In genomic region chr2:102664439-102665042, GRCh38 we compare ENCODE assay signal across 1 cellular context.
A peak's percentile ranks its signal among the peaks of the same experiment; 100 is the strongest.
TF ChIP-seq lines count a peak whose summit lies in the region.

No MANE protein-coding gene starts in this region.

TF ChIP-seq in K562, 482 proteins besides CTCF, POLR2A, EP300 and RAD21 (continued from another document and continues in another):
- TF ChIP-seq POLR2H (tag; IDR thresholded peaks at IDR 0.05; ENCODE audit: low read depth), result 0 out of 2 replicates have a peak, but pooled peaks have one; percentile 24
- TF ChIP-seq HDAC2 (IDR thresholded peaks at IDR 0.05), result peak; percentile 58; the same call in 1 of the 2 replicates
- no peak for TF ChIP-seq NR2C1 (IDR thresholded peaks at IDR 0.05)
- no peak for TF ChIP-seq NR2C1 (tag; IDR thresholded peaks at IDR 0.05)
- TF ChIP-seq RBFOX2 (IDR thresholded peaks at IDR 0.05; ENCODE audit: low read depth, low read length), result no peak
- no peak for TF ChIP-seq MED1 (CRISPR knock-in tag; IDR thresholded peaks at IDR 0.05; ENCODE audit: borderline replicate concordance)
- TF ChIP-seq ZFPM2 (CRISPR knock-in tag; IDR thresholded peaks at IDR 0.05), result no peak
- TF ChIP-seq MYC (IDR thresholded peaks at IDR 0.05; ENCODE audit: low read depth, low read length), result 0 out of 2 replicates have a peak, but pooled peaks have one; percentile 20
- TF ChIP-seq MYC (CRISPR knock-in tag; IDR thresholded peaks at IDR 0.05; ENCODE audit: borderline replicate concordance, low read depth), result no peak
- no peak for TF ChIP-seq RBM22 (IDR thresholded peaks at IDR 0.05; ENCODE audit: low read depth, low read length, poor library complexity, severe bottlenecking)
- no peak for TF ChIP-seq PHF20 (IDR thresholded peaks at IDR 0.05; ENCODE audit: partially characterized antibody)
- TF ChIP-seq FOSL1 (tag; conservative IDR thresholded peaks at IDR 0.05), result peak; percentile 97
- no peak for TF ChIP-seq NR4A1 (CRISPR knock-in tag; IDR thresholded peaks at IDR 0.05)
- TF ChIP-seq NR4A1 (tag; IDR thresholded peaks at IDR 0.05), result no peak
- TF ChIP-seq ATF4 (CRISPR knock-in tag; IDR thresholded peaks at IDR 0.05), result no peak
- peak; percentile 89 for TF ChIP-seq ATF3 (IDR thresholded peaks at IDR 0.05)
- no peak; the same call in 1 of the 2 replicates for TF ChIP-seq ATF3 (CRISPR knock-in tag; conservative IDR thresholded peaks at IDR 0.05)
- no peak for TF ChIP-seq ELF2 (CRISPR knock-in tag; IDR thresholded peaks at IDR 0.05)
- no peak for TF ChIP-seq KAT2B (IDR thresholded peaks at IDR 0.05; ENCODE audit: low read depth, low read length)
- no peak for TF ChIP-seq POLR2B (IDR thresholded peaks at IDR 0.05; ENCODE audit: low read depth, partially characterized antibody)
- TF ChIP-seq POLR2AphosphoS2 (IDR thresholded peaks at IDR 0.05; ENCODE audit: low read length), result no peak
- no peak for TF ChIP-seq FUS (optimal IDR thresholded peaks at IDR 0.05; ENCODE audit: low read depth, low read length)
- TF ChIP-seq NRF1 (conservative IDR thresholded peaks at IDR 0.05 in 1 of 2, IDR thresholded peaks at IDR 0.05 in 1 of 2), result peak; percentile 70 to 77
- TF ChIP-seq KAT7 (CRISPR knock-in tag; IDR thresholded peaks at IDR 0.05; ENCODE audit: borderline replicate concordance), result no peak
- no peak for TF ChIP-seq SIX5 (IDR thresholded peaks at IDR 0.05; ENCODE audit: borderline replicate concordance in 1 of 2, insufficient read depth in 1 of 2, low read depth in 1 of 2, low read length in 2 of 2)
- no peak for TF ChIP-seq ZNF280A (IDR thresholded peaks at IDR 0.05; ENCODE audit: low read depth, partially characterized antibody)
- no peak for TF ChIP-seq CBX2 (IDR thresholded peaks at IDR 0.05; ENCODE audit: insufficient read depth, low read length, poor library complexity, severe bottlenecking)
- TF ChIP-seq MAFF (IDR thresholded peaks at IDR 0.05; ENCODE audit: low read length), result no peak
- TF ChIP-seq GABPA (tag; conservative IDR thresholded peaks at IDR 0.05; ENCODE audit: low read depth), result no peak
- no peak for TF ChIP-seq ZNF668 (CRISPR knock-in tag; IDR thresholded peaks at IDR 0.05)
- TF ChIP-seq CHD2 (IDR thresholded peaks at IDR 0.05; ENCODE audit: low read depth, low read length), result no peak
- TF ChIP-seq ESRRB (CRISPR knock-in tag; IDR thresholded peaks at IDR 0.05; ENCODE audit: borderline replicate concordance), result no peak
- TF ChIP-seq XRCC5 (IDR thresholded peaks at IDR 0.05; ENCODE audit: low read depth, low read length), result no peak
- TF ChIP-seq RBM39 (optimal IDR thresholded peaks at IDR 0.05; ENCODE audit: low read depth, low read length), result no peak
- no peak for TF ChIP-seq BCOR (IDR thresholded peaks at IDR 0.05)
- TF ChIP-seq TCF15 (CRISPR knock-in tag; IDR thresholded peaks at IDR 0.05), result no peak
- no peak for TF ChIP-seq PTTG1 (tag; IDR thresholded peaks at IDR 0.05; ENCODE audit: low read depth)
- no peak for TF ChIP-seq NR1H2 (CRISPR knock-in tag; IDR thresholded peaks at IDR 0.05)
- no peak; the same call in 1 of the 2 replicates for TF ChIP-seq SP1 (CRISPR knock-in tag; IDR thresholded peaks at IDR 0.05)
- no peak for TF ChIP-seq PRMT5 (CRISPR knock-in tag; IDR thresholded peaks at IDR 0.05)
- no peak for TF ChIP-seq ATF1 (CRISPR knock-in tag; IDR thresholded peaks at IDR 0.05)
- TF ChIP-seq ATF1 (tag; IDR thresholded peaks at IDR 0.05), result peak; percentile 73
- no peak for TF ChIP-seq CREBBP (IDR thresholded peaks at IDR 0.05; ENCODE audit: low read depth, low read length)
- TF ChIP-seq ZNF445 (CRISPR knock-in tag; IDR thresholded peaks at IDR 0.05; ENCODE audit: low read depth), result no peak
- no peak for TF ChIP-seq CCAR2 (IDR thresholded peaks at IDR 0.05; ENCODE audit: low read depth, low read length)
- no peak for TF ChIP-seq TFAM (CRISPR knock-in tag; conservative IDR thresholded peaks at IDR 0.05)
- TF ChIP-seq ASH1L (IDR thresholded peaks at IDR 0.05; ENCODE audit: borderline replicate concordance, low read depth, partially characterized antibody), result no peak
- TF ChIP-seq TRIM24 (IDR thresholded peaks at IDR 0.05), result peak in 1 of 2 experiments; percentile 36; a peak in 1 of 4 replicates
- no peak for TF ChIP-seq MLX (CRISPR knock-in tag; conservative IDR thresholded peaks at IDR 0.05)
- no peak for TF ChIP-seq ZKSCAN3 (CRISPR knock-in tag; IDR thresholded peaks at IDR 0.05)
- no peak for TF ChIP-seq NFIX (CRISPR knock-in tag; IDR thresholded peaks at IDR 0.05; ENCODE audit: low read depth)
- no peak for TF ChIP-seq GTF2A2 (tag; IDR thresholded peaks at IDR 0.05)
- no peak for TF ChIP-seq ADNP (tag; IDR thresholded peaks at IDR 0.05)
- no peak for TF ChIP-seq ZNF512 (tag; IDR thresholded peaks at IDR 0.05)
- TF ChIP-seq ZNF324 (CRISPR knock-in tag; IDR thresholded peaks at IDR 0.05), result no peak
- peak; percentile 77 for TF ChIP-seq ATF7 (IDR thresholded peaks at IDR 0.05)
- TF ChIP-seq DNMT1 (IDR thresholded peaks at IDR 0.05), result no peak
- TF ChIP-seq TFAP4 (CRISPR knock-in tag; IDR thresholded peaks at IDR 0.05; ENCODE audit: borderline replicate concordance), result no peak
- no peak for TF ChIP-seq PRPF4 (IDR thresholded peaks at IDR 0.05; ENCODE audit: insufficient read depth, low read depth, low read length, poor library complexity, severe bottlenecking)
- TF ChIP-seq L3MBTL2 (IDR thresholded peaks at IDR 0.05), result peak; percentile 44
- no peak for TF ChIP-seq ETV5 (CRISPR knock-in tag; IDR thresholded peaks at IDR 0.05; ENCODE audit: low read depth)
- TF ChIP-seq TCF7L2 (IDR thresholded peaks at IDR 0.05; ENCODE audit: low read depth, low read length), result no peak
- TF ChIP-seq ZNF436 (CRISPR knock-in tag; IDR thresholded peaks at IDR 0.05), result no peak
- no peak for TF ChIP-seq RUNX1 (IDR thresholded peaks at IDR 0.05; ENCODE audit: low read depth)
- TF ChIP-seq PPARD (CRISPR knock-in tag; IDR thresholded peaks at IDR 0.05), result no peak
- TF ChIP-seq BCL6 (CRISPR knock-in tag; IDR thresholded peaks at IDR 0.05), result no peak
- no peak for TF ChIP-seq NR3C1 (CRISPR knock-in tag; IDR thresholded peaks at IDR 0.05)
- TF ChIP-seq HDAC6 (IDR thresholded peaks at IDR 0.05; ENCODE audit: low read depth, low read length), result no peak
- no peak for TF ChIP-seq ZBTB43 (CRISPR knock-in tag; IDR thresholded peaks at IDR 0.05)
- no peak for TF ChIP-seq IRF9 (tag; IDR thresholded peaks at IDR 0.05)
- TF ChIP-seq HEY1 (CRISPR knock-in tag; IDR thresholded peaks at IDR 0.05; ENCODE audit: borderline replicate concordance), result no peak
- TF ChIP-seq ZNF232 (CRISPR knock-in tag; IDR thresholded peaks at IDR 0.05), result no peak
